Comparison of ENCODE assay signal across 8 cellular contexts in genomic region chr19:45492627-45493470, GRCh38. TPM values are rescaled to one million over a fixed set of nuclear protein-coding genes. Genes with fewer than 3 reads are reported as not detected.
DNase-seq lines count a peak whose midpoint lies in the region; ATAC-seq and TF ChIP-seq lines count a peak whose summit lies in the region.

No MANE protein-coding gene starts in this region.

- ATAC-seq in right lobe of liver (peak; percentile 20 to 27 (median 21)), HG02763 (IDR thresholded peaks at IDR 0.05; ENCODE audit: unreplicated experiment) (no peak)

- H3K4me1 ChIP-seq in right lobe of liver (peaks cover 0 to 8% (median 0%) of the 10 kb centered on the region in 4 donors), tibial artery (peaks cover 0 to 35% (median 18%) of the 10 kb centered on the region in 4 donors)

- H3K36me3 Mint-ChIP-seq in chondrocyte (ENCODE audit: low read depth): no peaks in the 10 kb centered on the region

- 6% methylated on average over 24 of the region's 32 CpGs for WGBS in right lobe of liver (ENCODE audit: insufficient coverage, low coverage, low lambda C conversion rate, missing lambda C conversion rate)

- no peaks in the 10 kb centered on the region for H3K27me3 ChIP-seq in right lobe of liver
- H3K27me3 ChIP-seq in tibial artery: peaks cover 0 to 12% of the 10 kb centered on the region in 2 donors

- H3K4me1 Mint-ChIP-seq in chondrocyte (ENCODE audit: low read depth): peaks cover 23% of the 10 kb centered on the region

- H3K9me3 ChIP-seq in right lobe of liver (no peaks in the 10 kb centered on the region), tibial artery (no peaks in the 10 kb centered on the region)

- no peaks in the 10 kb centered on the region for H3K9me3 Mint-ChIP-seq in chondrocyte (ENCODE audit: low read depth)

- peak overlapping the region; percentile 29 to 44 (median 41) for H3K4me3 ChIP-seq in right lobe of liver
- peak overlapping the region; percentile 57 to 66 for H3K4me3 ChIP-seq in tibial artery

- DNase-seq in EL: peak; percentile 81
- DNase-seq in MV-4-11 (lab: John Stamatoyannopoulos, UW): peak; percentile 47
- no peak for DNase-seq in chondrocyte (ENCODE audit: low spot score)
- peak in 1 of 3 donors; percentile 50 for DNase-seq in right lobe of liver
- peak; percentile 59 to 79 for DNase-seq in tibial artery
- no peak for DNase-seq in GM19238 (ENCODE audit: insufficient read length, low spot score)
- DNase-seq in NCI-H526 treated with DMSO at 0.1 percent for 48 hours (lab: John Stamatoyannopoulos, UW): no peak

- peak overlapping the region; percentile 61 for H3K27ac Mint-ChIP-seq in chondrocyte (ENCODE audit: unreplicated experiment)

- H3K27me3 Mint-ChIP-seq in chondrocyte (ENCODE audit: low read depth): peaks cover 4% of the 10 kb centered on the region

- peak overlapping the region; percentile 82 for H3K4me3 Mint-ChIP-seq in chondrocyte (ENCODE audit: unreplicated experiment)

- no peak for TF ChIP-seq CTCF in chondrocyte (IDR thresholded peaks at IDR 0.05)
- no peak for TF ChIP-seq CTCF in right lobe of liver (IDR thresholded peaks at IDR 0.05)
- TF ChIP-seq CTCF in tibial artery (IDR thresholded peaks at IDR 0.05): no peak

- H3K27ac ChIP-seq in right lobe of liver (no peak overlapping the region), tibial artery (peak overlapping the region; percentile 58 to 68)

- no peak for TF ChIP-seq POLR2A in right lobe of liver (IDR thresholded peaks at IDR 0.05)

- H3K36me3 ChIP-seq in right lobe of liver (no peaks in the 10 kb centered on the region), tibial artery (no peaks in the 10 kb centered on the region)

- intact Hi-C loops in right lobe of liver (cut with DNase I): no loop called here
- intact Hi-C loops in tibial artery (cut with DNase I; ENCODE audit: low total_unique reads): no loop called here

RNA-seq across cellular contexts. Expression of gene RTN2, which starts 4.0 kb away (rescaled TPM):
- total RNA-seq in chondrocyte (11.5 to 16.0 TPM (median 13.7 TPM) in 3 replicates), right lobe of liver (1 to 10 TPM; 1.5 to 7.2 (median 2.9) TPM)

RNA-seq across cellular contexts. Expression of gene PPM1N, which starts 5.4 kb away (rescaled TPM):
- total RNA-seq in chondrocyte (0.52 to 0.63 TPM in 2 of 3 replicates, not detected in the other), right lobe of liver (1 to 10 TPM in 2 of 6 experiments, under 1 TPM in 3, not detected in 1; 0.32 to 2.0 (median 0.51) TPM)

RNA-seq across cellular contexts. Expression of gene VASP, which starts 14.4 kb away (rescaled TPM):
- total RNA-seq in chondrocyte: 65.6 to 145 TPM (median 142 TPM) in 3 replicates
- total RNA-seq in right lobe of liver: 10 to 100 TPM; 19.4 to 64.1 (median 30.6) TPM

RNA-seq across cellular contexts. Expression of gene FOSB, which starts 25.1 kb away (rescaled TPM):
- total RNA-seq in chondrocyte: 25.5 to 50.9 TPM (median 43.8 TPM) in 3 replicates
- total RNA-seq in right lobe of liver: 1 to 10 TPM in 1 of 6 experiments, under 1 TPM in 5; 0.19 to 1.2 (median 0.44) TPM

Comparison
In these comparisons a context has a peak if more than half of its experiments do, and no peak if none do; other contexts are left out.
1. DNase-seq: peak in EL (single experiment), MV-4-11 (single experiment) and tibial artery (2 of 2); none in chondrocyte (single experiment), GM19238 (single experiment) and NCI-H526 treated with DMSO at 0.1 percent for 48 hours (single experiment).
2. H3K27ac ChIP-seq: peak in tibial artery (2 of 2); none in right lobe of liver (0 of 3).